Comparison of ENCODE assay signal across 9 cellular contexts in the genomic region with DNA sequence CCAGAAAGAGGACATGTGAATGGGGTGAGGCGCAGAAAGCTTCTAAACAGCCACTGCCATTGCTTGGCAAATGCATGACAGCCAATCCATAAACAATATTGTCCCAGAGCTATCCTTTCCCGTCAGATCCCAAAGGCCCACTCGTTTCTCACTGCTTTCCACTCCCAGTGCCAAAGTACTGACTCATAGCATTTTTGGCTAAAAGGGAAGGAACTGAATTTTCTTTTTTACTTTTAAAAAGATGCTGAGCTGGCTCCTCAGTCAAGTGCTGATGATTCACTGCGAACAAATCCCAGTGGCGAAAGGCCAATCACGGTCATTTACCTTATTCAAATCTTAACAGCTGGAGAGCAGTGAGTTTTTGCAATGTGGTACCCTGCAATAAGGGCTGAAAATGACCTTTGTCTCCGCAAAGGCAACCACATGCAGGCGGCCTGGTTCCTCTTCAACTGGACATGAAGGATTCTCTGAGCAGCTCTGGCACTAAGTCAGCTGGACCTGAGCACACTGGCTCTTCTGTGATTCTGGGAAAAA.
DNase-seq lines count a peak whose midpoint lies in the region; ATAC-seq, FAIRE-seq and TF ChIP-seq lines count a peak whose summit lies in the region.
"Had no signal": no experiment of that assay in that cellular context is flagged by ENCODE, and none has a peak within 500 bp of the region (broad histone marks: within the 10 kb centered on the region; RNA-seq: fewer than 3 reads in every experiment).

No MANE protein-coding gene starts in this region.

- no peak for TF ChIP-seq CTCF in pancreas (IDR thresholded peaks at IDR 0.05)
- no peak for TF ChIP-seq CTCF in upper lobe of right lung (IDR thresholded peaks at IDR 0.05)

- H3K9me3 ChIP-seq in pancreas, result no peaks in the 10 kb centered on the region
- no peaks in the 10 kb centered on the region for H3K9me3 ChIP-seq in upper lobe of right lung

- H3K27me3 ChIP-seq in pancreas, result no peaks in the 10 kb centered on the region
- no peaks in the 10 kb centered on the region for H3K27me3 ChIP-seq in upper lobe of right lung

- 70 to 78% methylated on average over 8 of the region's 8 CpGs for WGBS in pancreas, 2 donors

- H3K4me3 ChIP-seq in pancreas (no peak overlapping the region), upper lobe of right lung (no peak overlapping the region)

- H3K27ac ChIP-seq in pancreas (no peak overlapping the region), upper lobe of right lung (no peak overlapping the region)

- DNase-seq in AG08395 (ENCODE audit: low spot score), result peak; percentile 89
- DNase-seq in T1000 (lab: John Stamatoyannopoulos, UW), result peak; percentile 3
- peak; percentile 48 for DNase-seq in foreskin melanocyte
- DNase-seq in pancreas, result peak in 3 of 6 donors; percentile 18 to 36 (median 32)
- DNase-seq in upper lobe of right lung, result no peak
- DNase-seq: Calu3 had no signal

- ATAC-seq in pancreas (peak in 3 of 4 donors; percentile 56 to 63 (median 58)), GM18873 (IDR thresholded peaks at IDR 0.05; ENCODE audit: low FRiP score, unreplicated experiment) (no peak), HG03342 (IDR thresholded peaks at IDR 0.05; ENCODE audit: unreplicated experiment) (no peak), upper lobe of right lung (no peak), GM21737 (IDR thresholded peaks at IDR 0.05; ENCODE audit: unreplicated experiment) (no peak)

- no peaks in the 10 kb centered on the region for H3K4me1 ChIP-seq in pancreas
- H3K4me1 ChIP-seq in upper lobe of right lung, result no peaks in the 10 kb centered on the region

- intact Hi-C loops in pancreas (cut with DNase I), result no loop called here
- intact Hi-C loops in upper lobe of right lung (cut with DNase I), result loop anchor here (5.0 kb wide), 1 partner anchor 298 kb away; no protein-coding TSS in a partner anchor

- no peak for FAIRE-seq in pancreas (lab: Jason Lieb, UNC)

- no peaks in the 10 kb centered on the region for H3K36me3 ChIP-seq in pancreas
- no peaks in the 10 kb centered on the region for H3K36me3 ChIP-seq in upper lobe of right lung

Comparison
In these comparisons a context has a peak if more than half of its experiments do, and no peak if none do; other contexts are left out.
1. ATAC-seq: peak in pancreas (3 of 4); none in GM18873 (single experiment), HG03342 (single experiment), upper lobe of right lung (single experiment) and GM21737 (single experiment).